In genomic region chr1:200488375-200489165, GRCh38 we compare ENCODE assay signal across 9 cellular contexts.
DNase-seq lines count a peak whose midpoint lies in the region; ATAC-seq and TF ChIP-seq lines count a peak whose summit lies in the region.
"Had no signal": no experiment of that assay in that cellular context is flagged by ENCODE, and none has a peak within 500 bp of the region (broad histone marks: within the 10 kb centered on the region; RNA-seq: fewer than 3 reads in every experiment).

No MANE protein-coding gene starts in this region.

- in situ Hi-C loops in GM13976 (cut with MboI; ENCODE audit: low sequenced_read_pairs, unreplicated experiment): loop anchor here (10.0 kb wide), 3 partner anchors 84 to 344 kb away; no protein-coding TSS in a partner anchor

- peak; percentile 70 for DNase-seq in AG09309 (ENCODE audit: low read depth)
- peak; percentile 64 for DNase-seq in GM13976 (ENCODE audit: low spot score)
- peak; percentile 46 for DNase-seq in NCI-H526 treated with DMSO at 0.1 percent for 48 hours (lab: John Stamatoyannopoulos, UW)
- peak; percentile 28 for DNase-seq in activated T-cell treated with anti-CD3 and anti-CD28 coated beads for 4 hours
- DNase-seq in fibroblast of peridontal ligament (ENCODE audit: extremely low read depth): peak; percentile 90

- no peaks in the 10 kb centered on the region for H3K36me3 Mint-ChIP-seq in nephron (ENCODE audit: low read depth)
- H3K36me3 Mint-ChIP-seq: IgD-negative memory B cell had no signal

- H3K9me3 Mint-ChIP-seq in nephron: no peaks in the 10 kb centered on the region
- H3K9me3 Mint-ChIP-seq: IgD-negative memory B cell had no signal

- no peak overlapping the region for H3K4me3 ChIP-seq in AG09309 (ENCODE audit: control insufficient read depth, low read depth, low read length)

- peak; percentile 80 for TF ChIP-seq CTCF in AG09309 (IDR thresholded peaks at IDR 0.05; ENCODE audit: control insufficient read depth, insufficient read depth, low read depth, low read length, missing control alignments)
- peak; percentile 51 for TF ChIP-seq CTCF in GM13976 (IDR thresholded peaks at IDR 0.05; ENCODE audit: borderline replicate concordance, control extremely low read depth, extremely low read depth, insufficient read depth, missing control alignments)
- peak; percentile 72 to 84 (median 81) for TF ChIP-seq CTCF in nephron (IDR thresholded peaks at IDR 0.05; ENCODE audit: unreplicated experiment in 3 of 3)

- H3K4me1 Mint-ChIP-seq in nephron: peaks cover 24% of the 10 kb centered on the region
- H3K4me1 Mint-ChIP-seq: IgD-negative memory B cell had no signal

- ATAC-seq in HG03439 (IDR thresholded peaks at IDR 0.05; ENCODE audit: unreplicated experiment) (peak; percentile 47), HG03469 (IDR thresholded peaks at IDR 0.05; ENCODE audit: unreplicated experiment) (no peak)

- H3K27ac Mint-ChIP-seq in nephron: peak overlapping the region in 2 of 3 experiments; percentile 2 to 36
- H3K27ac Mint-ChIP-seq: IgD-negative memory B cell had no signal

- peaks cover 10% of the 10 kb centered on the region for H3K27me3 Mint-ChIP-seq in nephron (ENCODE audit: low read depth)

- H3K4me3 Mint-ChIP-seq in nephron: peak overlapping the region in 1 of 3 experiments; percentile 37
- H3K4me3 Mint-ChIP-seq: IgD-negative memory B cell had no signal

Comparison
In these comparisons a context has a peak if more than half of its experiments do, and no peak if none do; other contexts are left out.
1. DNase-seq: peak in every context shown above with its lines; median percentile 90 in fibroblast of peridontal ligament; 70 in AG09309; 64 in GM13976; 46 in NCI-H526 treated with DMSO at 0.1 percent for 48 hours; 28 in activated T-cell treated with anti-CD3 and anti-CD28 coated beads for 4 hours.